ENCODE assay signal across 11 cellular contexts in genomic region chr2:152407806-152408205, GRCh38.
DNase-seq lines count a peak whose midpoint lies in the region; ATAC-seq and TF ChIP-seq lines count a peak whose summit lies in the region.
"Had no signal": no experiment of that assay in that cellular context is flagged by ENCODE, and none has a peak within 500 bp of the region (broad histone marks: within the 10 kb centered on the region; RNA-seq: fewer than 3 reads in every experiment).

No MANE protein-coding gene starts in this region.

- H3K27ac ChIP-seq in sigmoid colon: peak overlapping the region in 2 of 4 donors; percentile 30 to 58

- H3K9me3 ChIP-seq in iPS-15b (ENCODE audit: control insufficient read depth, insufficient read depth, low read length) (no peaks in the 10 kb centered on the region), sigmoid colon (no peaks in the 10 kb centered on the region)

- 93 to 94% methylated on average over 1 of the region's 1 CpG for WGBS in sigmoid colon, 2 donors

- H3K27me3 Mint-ChIP-seq in WTC11 (ENCODE audit: low read depth): no peaks in the 10 kb centered on the region
- H3K27me3 Mint-ChIP-seq in stimulated activated memory B cell treated with anti-CD40 and anti-IgM and Interleukin-4, amounts not matched to agents 10 μg/mL and 1 μg/mL and 100 μg/mL, for 72 hours: no peaks in the 10 kb centered on the region

- intact Hi-C loops in sigmoid colon (cut with DNase I): no loop called here

- peak overlapping the region; percentile 2 for H3K9ac ChIP-seq in iPS-15b (ENCODE audit: low read depth, low read length)

- POLR2A ChIA-PET in WTC11 (lab: Charles Lee): no interaction called here

- H3K9me3 Mint-ChIP-seq in WTC11: no peaks in the 10 kb centered on the region
- H3K9me3 Mint-ChIP-seq in stimulated activated memory B cell treated with anti-CD40 and anti-IgM and Interleukin-4, amounts not matched to agents 10 μg/mL and 1 μg/mL and 100 μg/mL, for 72 hours: no peaks in the 10 kb centered on the region

- H3K27me3 ChIP-seq in iPS-15b (ENCODE audit: control insufficient read depth, insufficient read depth, low read length) (no peaks in the 10 kb centered on the region), sigmoid colon (no peaks in the 10 kb centered on the region)

- H3K36me3 ChIP-seq in iPS-15b (ENCODE audit: control insufficient read depth, insufficient read depth, low read length) (no peaks in the 10 kb centered on the region), sigmoid colon (no peaks in the 10 kb centered on the region)

- no peak for TF ChIP-seq EP300 in sigmoid colon (IDR thresholded peaks at IDR 0.05)

- H3K4me1 ChIP-seq in iPS-15b (ENCODE audit: control insufficient read depth, insufficient read depth, low read length): peaks cover 31% of the 10 kb centered on the region
- peaks cover 0 to 43% (median 32%) of the 10 kb centered on the region in 4 donors for H3K4me1 ChIP-seq in sigmoid colon

- CTCF ChIA-PET in WTC11 (lab: Charles Lee): interaction anchor here (0.7 to 1.7 kb wide), 3 partner anchors 7 to 370 kb away, joined by 3 to 5 read pairs (median 3); no protein-coding TSS in a partner anchor

- peak overlapping the region; percentile 80 for H3K27ac Mint-ChIP-seq in WTC11
- peak overlapping the region; percentile 74 for H3K27ac Mint-ChIP-seq in stimulated activated memory B cell treated with anti-CD40 and anti-IgM and Interleukin-4, amounts not matched to agents 10 μg/mL and 1 μg/mL and 100 μg/mL, for 72 hours

- ATAC-seq in WTC11 (peak; percentile 18), GM18502 (IDR thresholded peaks at IDR 0.05; ENCODE audit: poor library complexity, unreplicated experiment) (no peak)
- ATAC-seq in stimulated activated memory B cell treated with anti-CD40 and anti-IgM and Interleukin-4, amounts not matched to agents 10 μg/mL and 1 μg/mL and 100 μg/mL, for 72 hours: no peak

- H3K4me3 ChIP-seq in iPS-15b (ENCODE audit: low read depth, low read length) (no peak overlapping the region), sigmoid colon (no peak overlapping the region)

- no peak for TF ChIP-seq POLR2A in sigmoid colon (IDR thresholded peaks at IDR 0.05)

- no peaks in the 10 kb centered on the region for H3K36me3 Mint-ChIP-seq in WTC11
- H3K36me3 Mint-ChIP-seq in stimulated activated memory B cell treated with anti-CD40 and anti-IgM and Interleukin-4, amounts not matched to agents 10 μg/mL and 1 μg/mL and 100 μg/mL, for 72 hours: no peaks in the 10 kb centered on the region

- H3K4me1 Mint-ChIP-seq in WTC11: peaks cover 85% of the 10 kb centered on the region
- H3K4me1 Mint-ChIP-seq in stimulated activated memory B cell treated with anti-CD40 and anti-IgM and Interleukin-4, amounts not matched to agents 10 μg/mL and 1 μg/mL and 100 μg/mL, for 72 hours: peaks cover 24% of the 10 kb centered on the region

- DNase-seq in NCI-H524 (lab: John Stamatoyannopoulos, UW): peak; percentile 22 to 45
- no peak for DNase-seq in NCI-H524 treated with DMSO at 0.1 percent for 48 hours (lab: John Stamatoyannopoulos, UW)
- DNase-seq in WTC11 (ENCODE audit: low spot score): no peak
- no peak for DNase-seq in sigmoid colon
- DNase-seq in middle frontal gyrus (ENCODE audit: extremely low spot score, low spot score): no peak
- DNase-seq: 8988T, DMS53, NCI-H748 treated with DMSO at 0.1 percent for 48 hours had no signal

- peak overlapping the region; percentile 60 for H3K4me3 Mint-ChIP-seq in WTC11
- peak overlapping the region; percentile 75 for H3K4me3 Mint-ChIP-seq in stimulated activated memory B cell treated with anti-CD40 and anti-IgM and Interleukin-4, amounts not matched to agents 10 μg/mL and 1 μg/mL and 100 μg/mL, for 72 hours

- TF ChIP-seq CTCF in WTC11 (IDR thresholded peaks at IDR 0.05) (no peak), sigmoid colon (IDR thresholded peaks at IDR 0.05) (no peak)

TF ChIP-seq in WTC11, 78 proteins besides CTCF, POLR2A, EP300 and RAD21:
- no peak for TF ChIP-seq IRF1 (CRISPR knock-in tag; IDR thresholded peaks at IDR 0.05)
- no peak for TF ChIP-seq MYBL2 (CRISPR knock-in tag; IDR thresholded peaks at IDR 0.05)
- TF ChIP-seq E2F5 (CRISPR knock-in tag; IDR thresholded peaks at IDR 0.05): no peak
- TF ChIP-seq TCF7 (CRISPR knock-in tag; IDR thresholded peaks at IDR 0.05; ENCODE audit: low read depth): no peak
- TF ChIP-seq ZBTB21 (CRISPR knock-in tag; IDR thresholded peaks at IDR 0.05; ENCODE audit: borderline replicate concordance): no peak
- no peak for TF ChIP-seq ZNF416 (CRISPR knock-in tag; IDR thresholded peaks at IDR 0.05)
- no peak for TF ChIP-seq TEAD4 (CRISPR knock-in tag; IDR thresholded peaks at IDR 0.05)
- TF ChIP-seq JUN (CRISPR knock-in tag; IDR thresholded peaks at IDR 0.05): no peak
- no peak for TF ChIP-seq SMAD4 (CRISPR knock-in tag; IDR thresholded peaks at IDR 0.05)
TF ChIP-seq in WTC11: peak in this region for 0.

Comparison
In these comparisons a context has a peak if more than half of its experiments do, and no peak if none do; other contexts are left out.
1. DNase-seq: peak in NCI-H524 (2 of 2); none in NCI-H524 treated with DMSO at 0.1 percent for 48 hours (single experiment), WTC11 (single experiment), sigmoid colon (single experiment) and middle frontal gyrus (single experiment).